12 cellular contexts compared by ENCODE assay signal in the genomic region with DNA sequence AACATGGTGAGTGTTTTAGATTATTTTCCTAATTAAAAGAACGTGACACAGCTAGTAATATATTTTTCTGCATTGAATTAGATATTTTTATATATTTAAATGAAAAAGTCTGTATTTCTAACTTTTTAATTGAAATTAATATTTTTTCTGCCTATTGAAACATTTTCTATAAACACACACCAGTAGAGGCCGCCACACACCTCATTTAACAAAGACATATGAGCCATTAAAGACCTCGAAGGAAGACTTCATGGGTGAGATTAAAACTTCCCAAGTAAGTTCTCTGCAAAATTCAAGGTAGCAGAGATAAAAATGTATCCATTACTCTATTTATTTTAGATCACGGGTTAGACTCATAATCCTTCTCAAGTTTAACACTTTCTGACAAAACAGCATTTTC. TPM values are rescaled to one million over a fixed set of nuclear protein-coding genes. Genes with fewer than 3 reads are reported as not detected.
DNase-seq lines count a peak whose midpoint lies in the region; ATAC-seq, FAIRE-seq and TF ChIP-seq lines count a peak whose summit lies in the region.
"Had no signal": no experiment of that assay in that cellular context is flagged by ENCODE, and none has a peak within 500 bp of the region (broad histone marks: within the 10 kb centered on the region; RNA-seq: fewer than 3 reads in every experiment).

No MANE protein-coding gene starts in this region.

- no peak overlapping the region for H2AK5ac ChIP-seq in mesendoderm (ENCODE audit: low read length)

- H2AFZ ChIP-seq in OCI-LY1 (ENCODE audit: low read length): no peak overlapping the region

- no peak overlapping the region for H3K9ac ChIP-seq in OCI-LY1 (ENCODE audit: low read length)
- H3K9ac ChIP-seq in endodermal cell (ENCODE audit: extremely low read depth, low read length, poor library complexity, severe bottlenecking): no peak overlapping the region
- no peak overlapping the region for H3K9ac ChIP-seq in mesendoderm (ENCODE audit: low read length)
- H3K9ac ChIP-seq: BLaER1 treated with 17β-estradiol and CSF1 and Interleukin-3, amounts not matched to agents 10 nM and 100 nM had no signal

- H3K79me2 ChIP-seq in OCI-LY1 (ENCODE audit: insufficient read depth, low read length) (no peaks in the 10 kb centered on the region), mesendoderm (ENCODE audit: control insufficient read depth, insufficient read depth, low read length) (no peaks in the 10 kb centered on the region)

- no peak for ATAC-seq in HG02970 (IDR thresholded peaks at IDR 0.05; ENCODE audit: low FRiP score, unreplicated experiment)

- no peak overlapping the region for H4K8ac ChIP-seq in mesendoderm (ENCODE audit: low read depth, low read length)

- no peaks in the 10 kb centered on the region for H3K79me1 ChIP-seq in mesendoderm (ENCODE audit: low read length)

- peaks cover 3% of the 10 kb centered on the region for H3K4me1 Mint-ChIP-seq in endodermal cell

- H4K5ac ChIP-seq in mesendoderm (ENCODE audit: low read length): no peak overlapping the region

- no peak overlapping the region for H2BK5ac ChIP-seq in mesendoderm (ENCODE audit: low read length)

- no peaks in the 10 kb centered on the region for H3K9me2 ChIP-seq in OCI-LY1 (ENCODE audit: low read depth, low read length)

- TF ChIP-seq CTCF in OCI-LY1 (IDR thresholded peaks at IDR 0.05; ENCODE audit: low read length) (peak; percentile 17; the same call in 1 of the 2 replicates), endodermal cell (conservative IDR thresholded peaks at IDR 0.05) (peak; percentile 66)

- no peak overlapping the region for H3K27ac Mint-ChIP-seq in endodermal cell

- DNase-seq in NCI-H82 (lab: John Stamatoyannopoulos, UW): peak; percentile 58
- no peak for DNase-seq in NCI-H82 treated with DMSO at 0.1 percent for 48 hours (lab: John Stamatoyannopoulos, UW; ENCODE audit: unreplicated experiment)
- DNase-seq in endodermal cell: peak; percentile 44
- DNase-seq in small intestine: peak; percentile 11
- DNase-seq in mesendoderm: no peak
- DNase-seq in EL: no peak
- DNase-seq: activated naive CD4-positive, alpha-beta T cell treated with Interleukin-2 at 50 U/mL for 16 hours; HCEC 1CT; NCI-H69 had no signal

- FAIRE-seq in small intestine (lab: Jason Lieb, UNC): no peak

- peaks cover 38% of the 10 kb centered on the region for H3K9me3 Mint-ChIP-seq in endodermal cell

- H3K4ac ChIP-seq in mesendoderm (ENCODE audit: low read depth, low read length): no peak overlapping the region

- WGBS in endodermal cell (ENCODE audit: insufficient coverage in 1 of 2, insufficient read length in 1 of 2), 2 experiments: 58% methylated on average over 2 of the region's 4 CpGs; no CpG with 5 or more reads in 1 of the 2 experiments
- WGBS in small intestine, 3 donors: 2 to 13% (median 4%) methylated on average over 4 of the region's 4 CpGs
- WGBS in mesendoderm (ENCODE audit: extremely low coverage, insufficient coverage, low lambda C conversion rate): no CpG with 5 or more reads among the region's 4 CpGs

- H2BK120ac ChIP-seq in mesendoderm (ENCODE audit: low read depth, low read length): no peak overlapping the region

- H3K56ac ChIP-seq in mesendoderm (ENCODE audit: low read length): no peak overlapping the region

- H3K9me3 ChIP-seq in OCI-LY1 (ENCODE audit: low read length): no peaks in the 10 kb centered on the region
- peaks cover 15% of the 10 kb centered on the region for H3K9me3 ChIP-seq in endodermal cell (ENCODE audit: control insufficient read depth, low read length)
- H3K9me3 ChIP-seq in small intestine (ENCODE audit: control insufficient read depth, low read depth): no peaks in the 10 kb centered on the region
- H3K9me3 ChIP-seq: BLaER1 treated with 17β-estradiol and CSF1 and Interleukin-3, amounts not matched to agents 10 nM and 100 nM had no signal

- H3K18ac ChIP-seq in mesendoderm (ENCODE audit: low read length): no peak overlapping the region

- H3K27me3 ChIP-seq in OCI-LY1 (ENCODE audit: insufficient read depth, low read length): no peaks in the 10 kb centered on the region
- H3K27me3 ChIP-seq in endodermal cell (ENCODE audit: control insufficient read depth, insufficient read depth, low read length, poor library complexity, severe bottlenecking): no peaks in the 10 kb centered on the region
- H3K27me3 ChIP-seq in small intestine (ENCODE audit: control insufficient read depth in 2 of 2, insufficient read depth in 2 of 2, low read length in 2 of 2): no peaks in the 10 kb centered on the region
- H3K27me3 ChIP-seq in mesendoderm (ENCODE audit: insufficient read depth, low read length, poor library complexity): no peaks in the 10 kb centered on the region

- no peaks in the 10 kb centered on the region for H3K4me1 ChIP-seq in OCI-LY1 (ENCODE audit: insufficient read depth, low read length, severe bottlenecking)
- H3K4me1 ChIP-seq in endodermal cell (ENCODE audit: control insufficient read depth, insufficient read depth, low read length): no peaks in the 10 kb centered on the region
- no peaks in the 10 kb centered on the region for H3K4me1 ChIP-seq in small intestine (ENCODE audit: control insufficient read depth in 2 of 2, insufficient read depth in 1 of 2, low read depth in 1 of 2, low read length in 1 of 2)
- no peaks in the 10 kb centered on the region for H3K4me1 ChIP-seq in mesendoderm (ENCODE audit: control insufficient read depth, low read depth, low read length)
- H3K4me1 ChIP-seq: BLaER1 treated with 17β-estradiol and CSF1 and Interleukin-3, amounts not matched to agents 10 nM and 100 nM had no signal

- no peak overlapping the region for H3K4me3 ChIP-seq in OCI-LY1 (ENCODE audit: low read depth, low read length, poor library complexity, severe bottlenecking)
- no peak overlapping the region for H3K4me3 ChIP-seq in endodermal cell (ENCODE audit: low read length)
- H3K4me3 ChIP-seq in small intestine (ENCODE audit: low read depth in 1 of 2, low read length in 2 of 2): no peak overlapping the region
- no peak overlapping the region for H3K4me3 ChIP-seq in mesendoderm (ENCODE audit: low read length)
- H3K4me3 ChIP-seq: BLaER1 treated with 17β-estradiol and CSF1 and Interleukin-3, amounts not matched to agents 10 nM and 100 nM had no signal

- H3K27me3 Mint-ChIP-seq in endodermal cell (ENCODE audit: insufficient read depth): peaks cover 23% of the 10 kb centered on the region

- peaks cover 32% of the 10 kb centered on the region for H3K36me3 Mint-ChIP-seq in endodermal cell (ENCODE audit: low read depth)

- H3K23ac ChIP-seq in mesendoderm (ENCODE audit: low read length): no peak overlapping the region

- H3K4me3 Mint-ChIP-seq in endodermal cell: no peak overlapping the region

- no peak overlapping the region for H2BK15ac ChIP-seq in mesendoderm (replicated peaks; ENCODE audit: low read depth)

- H3F3A ChIP-seq in OCI-LY1 (ENCODE audit: insufficient read depth, low read length): no peaks in the 10 kb centered on the region

- no peak overlapping the region for H3K27ac ChIP-seq in OCI-LY1 (ENCODE audit: low read depth, low read length, poor library complexity, severe bottlenecking)
- H3K27ac ChIP-seq in endodermal cell (ENCODE audit: low read depth, low read length): no peak overlapping the region
- no peak overlapping the region for H3K27ac ChIP-seq in small intestine (ENCODE audit: low read depth in 1 of 2, low read length in 1 of 2)
- H3K27ac ChIP-seq in mesendoderm (ENCODE audit: low read depth, low read length): no peak overlapping the region
- H3K27ac ChIP-seq: BLaER1 treated with 17β-estradiol and CSF1 and Interleukin-3, amounts not matched to agents 10 nM and 100 nM had no signal

- H3K36me3 ChIP-seq in OCI-LY1 (ENCODE audit: insufficient read depth, low read length) (no peaks in the 10 kb centered on the region), endodermal cell (ENCODE audit: control insufficient read depth, insufficient read depth, low read length) (no peaks in the 10 kb centered on the region), small intestine (ENCODE audit: control insufficient read depth in 2 of 2, insufficient read depth in 2 of 2, low read length in 2 of 2) (no peaks in the 10 kb centered on the region), mesendoderm (ENCODE audit: control insufficient read depth, insufficient read depth, low read length) (no peaks in the 10 kb centered on the region)
- H3K36me3 ChIP-seq: BLaER1 treated with 17β-estradiol and CSF1 and Interleukin-3, amounts not matched to agents 10 nM and 100 nM had no signal

- H3K4me2 ChIP-seq in OCI-LY1 (ENCODE audit: low read length) (no peak overlapping the region), mesendoderm (ENCODE audit: low read length) (no peak overlapping the region)
- H3K4me2 ChIP-seq: BLaER1 treated with 17β-estradiol and CSF1 and Interleukin-3, amounts not matched to agents 10 nM and 100 nM had no signal

- no peaks in the 10 kb centered on the region for H4K20me1 ChIP-seq in OCI-LY1 (ENCODE audit: insufficient read depth, low read length)

RNA-seq across cellular contexts. Expression of a gene that starts 8.3 kb away (rescaled TPM):
- total RNA-seq in endodermal cell: 10 to 100 TPM; 24.4 to 31.5 TPM
- 0.32 TPM for polyA plus RNA-seq in endodermal cell (2013, experiment 1 of 2)
- polyA plus RNA-seq in endodermal cell (2013, experiment 2 of 2): 0.33 TPM
- under 1 TPM in 1 of 3 donors, not detected in 2; 0.19 TPM for polyA plus RNA-seq in small intestine
- 2.2 TPM for polyA plus RNA-seq in mesendoderm (2013, experiment 1 of 2)
- polyA plus RNA-seq in mesendoderm (2013, experiment 2 of 2): 2.0 TPM

Comparison
In these comparisons a context has a peak if more than half of its experiments do, and no peak if none do; other contexts are left out.
1. DNase-seq: peak in NCI-H82 (single experiment), endodermal cell (single experiment) and small intestine (single experiment); none in NCI-H82 treated with DMSO at 0.1 percent for 48 hours (single experiment), mesendoderm (single experiment) and EL (single experiment).